23 cellular contexts compared by ENCODE assay signal in the genomic region with DNA sequence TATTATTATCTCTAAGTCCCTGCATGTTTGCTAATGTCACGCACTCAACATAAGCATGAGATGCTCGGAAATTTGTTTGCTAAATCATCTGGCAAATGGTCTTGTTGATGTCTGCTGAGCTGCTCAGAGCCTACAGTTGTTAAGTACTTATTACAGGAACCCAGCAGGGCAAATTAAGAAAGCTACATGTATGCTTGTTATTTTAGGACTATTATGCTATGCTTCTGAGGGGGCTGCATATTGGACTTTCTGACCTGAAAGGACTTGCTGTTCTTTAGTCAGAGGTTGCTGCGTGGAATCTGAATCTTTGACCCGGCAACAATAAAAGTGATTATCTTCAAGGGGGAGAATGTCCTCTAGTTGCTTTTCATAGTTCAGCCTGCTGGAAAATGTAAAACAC. TPM values are rescaled to one million over a fixed set of nuclear protein-coding genes. Genes with fewer than 3 reads are reported as not detected.
DNase-seq lines count a peak whose midpoint lies in the region; ATAC-seq, FAIRE-seq and TF ChIP-seq lines count a peak whose summit lies in the region.
"Had no signal": no experiment of that assay in that cellular context is flagged by ENCODE, and none has a peak within 500 bp of the region (broad histone marks: within the 10 kb centered on the region; RNA-seq: fewer than 3 reads in every experiment).

No MANE protein-coding gene starts in this region.

- POLR2A ChIA-PET in A549 (lab: Yijun Ruan, JAX): no interaction called here

- ATAC-seq in A549: no peak
- ATAC-seq: PC-3 had no signal

- TF ChIP-seq EP300 in A549 (IDR thresholded peaks at IDR 0.05): no peak

- H3K36me3 Mint-ChIP-seq in brain: peaks cover 8% of the 10 kb centered on the region

- H3K4me3 Mint-ChIP-seq in brain: no peak overlapping the region

- H2BK5ac ChIP-seq in mesendoderm (ENCODE audit: low read length): no peak overlapping the region

- H3K36me3 ChIP-seq in mesendoderm (ENCODE audit: control insufficient read depth, insufficient read depth, low read length): no peaks in the 10 kb centered on the region
- H3K36me3 ChIP-seq: esophagus squamous epithelium, neutrophil, vagina had no signal

- 68% methylated on average over 4 of the region's 4 CpGs for WGBS in A549 (ENCODE audit: missing lambda C conversion rate)
- WGBS in mesendoderm (ENCODE audit: extremely low coverage, insufficient coverage, low lambda C conversion rate): no CpG with 5 or more reads among the region's 4 CpGs

- H4K5ac ChIP-seq in mesendoderm (ENCODE audit: low read length): no peak overlapping the region

- FAIRE-seq in A549 (lab: Jason Lieb, UNC): no peak
- FAIRE-seq: H54, kidney had no signal

- H3K4ac ChIP-seq in mesendoderm (ENCODE audit: low read depth, low read length): no peak overlapping the region

- H3K9me3 ChIP-seq in A549: no peaks in the 10 kb centered on the region
- H3K9me3 ChIP-seq: esophagus squamous epithelium, neutrophil, vagina had no signal

- no peak overlapping the region for H2BK120ac ChIP-seq in mesendoderm (ENCODE audit: low read depth, low read length)

- H3K27ac ChIP-seq in A549 (peak overlapping the region; percentile 73 to 80), mesendoderm (ENCODE audit: low read depth, low read length) (no peak overlapping the region)
- H3K27ac ChIP-seq: esophagus squamous epithelium, neutrophil, vagina had no signal

- H3K18ac ChIP-seq in mesendoderm (ENCODE audit: low read length): no peak overlapping the region

- TF ChIP-seq CTCF in A549 (IDR thresholded peaks at IDR 0.05) (no peak), brain (conservative IDR thresholded peaks at IDR 0.05) (no peak)

- H3K4me1 Mint-ChIP-seq in brain: peaks cover 55% of the 10 kb centered on the region

- H3K9me3 Mint-ChIP-seq in brain: peaks cover 0 to 8% (median 2%) of the 10 kb centered on the region in 5 experiments

- peak overlapping the region in 3 of 5 experiments; percentile 6 to 73 (median 14) for H3K27ac Mint-ChIP-seq in brain

- CTCF ChIA-PET in A549 (lab: Yijun Ruan, JAX): interaction anchor here (0.6 kb wide), 1 partner anchor 32 kb away, joined by 3 read pairs; no protein-coding TSS in a partner anchor

- TF ChIP-seq POLR2A in A549 (IDR thresholded peaks at IDR 0.05; ENCODE audit: low read length) (no peak), erythroblast (IDR thresholded peaks at IDR 0.05; ENCODE audit: low read length) (no peak)

- H3K4me1 ChIP-seq in A549 (peaks cover 28% of the 10 kb centered on the region), mesendoderm (ENCODE audit: control insufficient read depth, low read depth, low read length) (no peaks in the 10 kb centered on the region)

- peaks cover 6% of the 10 kb centered on the region for H3K79me1 ChIP-seq in mesendoderm (ENCODE audit: low read length)

- no peaks in the 10 kb centered on the region for H3K27me3 ChIP-seq in mesendoderm (ENCODE audit: insufficient read depth, low read length, poor library complexity)
- H3K27me3 ChIP-seq: esophagus squamous epithelium, neutrophil, vagina had no signal

- H3K27me3 Mint-ChIP-seq in brain: peaks cover 7% of the 10 kb centered on the region

- DNase-seq in A549 (ENCODE audit: low read depth in 1 of 2, low spot score in 1 of 2) (no peak), NCI-H1417 treated with DMSO at 0.1 percent for 48 hours (lab: John Stamatoyannopoulos, UW) (peak; percentile 80), mesendoderm (peak; percentile 37), erythroblast (lab: John Stamatoyannopoulos, UW) (no peak), HUDEP-2 (lab: John Stamatoyannopoulos, UW; ENCODE audit: unreplicated experiment in 76 of 76) (no peak), NCI-H1048 (lab: John Stamatoyannopoulos, UW) (no peak)
- DNase-seq in effector CD8-positive, alpha-beta T cell (lab: John Stamatoyannopoulos, UW): no peak
- DNase-seq: ACHN; activated CD4-positive, alpha-beta T cell treated with anti-CD3 and anti-CD28 coated beads for 4 hours; activated gamma-delta T cell; aorta; dermis blood vessel endothelial cell; DND-41; esophagus squamous epithelium; Kasumi-1; kidney; NCI-H524; PC-3; stimulated activated CD4-positive, alpha-beta T cell treated with anti-CD3 and anti-CD28 coated beads, Interleukin-2, amount 100 ng/mL, for 24 hours had no signal

- H3K4me3 ChIP-seq in A549 (no peak overlapping the region), mesendoderm (ENCODE audit: low read length) (no peak overlapping the region)
- H3K4me3 ChIP-seq: esophagus squamous epithelium, vagina had no signal

- H3K9ac ChIP-seq in mesendoderm (ENCODE audit: low read length): no peak overlapping the region

- H3K79me2 ChIP-seq in mesendoderm (ENCODE audit: control insufficient read depth, insufficient read depth, low read length): peaks cover 5% of the 10 kb centered on the region

- no peak overlapping the region for H3K56ac ChIP-seq in mesendoderm (ENCODE audit: low read length)

- H3K23ac ChIP-seq in mesendoderm (ENCODE audit: low read length): no peak overlapping the region

- no peak for TF ChIP-seq RAD21 in A549 (conservative IDR thresholded peaks at IDR 0.05 in 1 of 2, IDR thresholded peaks at IDR 0.05 in 1 of 2)

- H3K4me2 ChIP-seq in A549 (peak overlapping the region; percentile 62; the same call in 1 of the 3 replicates), mesendoderm (ENCODE audit: low read length) (no peak overlapping the region)

- H2AK5ac ChIP-seq in mesendoderm (ENCODE audit: low read length): no peak overlapping the region

- H4K8ac ChIP-seq in mesendoderm (ENCODE audit: low read depth, low read length): no peak overlapping the region

- no peak overlapping the region for H2BK15ac ChIP-seq in mesendoderm (replicated peaks; ENCODE audit: low read depth)

TF ChIP-seq in A549, 52 proteins besides CTCF, POLR2A, EP300 and RAD21:
- TF ChIP-seq, protein P1, sequence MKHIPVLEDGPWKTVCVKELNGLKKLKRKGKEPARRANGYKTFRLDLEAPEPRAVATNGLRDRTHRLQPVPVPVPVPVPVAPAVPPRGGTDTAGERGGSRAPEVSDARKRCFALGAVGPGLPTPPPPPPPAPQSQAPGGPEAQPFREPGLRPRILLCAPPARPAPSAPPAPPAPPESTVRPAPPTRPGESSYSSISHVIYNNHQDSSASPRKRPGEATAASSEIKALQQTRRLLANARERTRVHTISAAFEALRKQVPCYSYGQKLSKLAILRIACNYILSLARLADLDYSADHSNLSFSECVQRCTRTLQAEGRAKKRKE (CRISPR knock-in tag; IDR thresholded peaks at IDR 0.05; ENCODE audit: low read depth): no peak
- no peak for TF ChIP-seq CBX8 (IDR thresholded peaks at IDR 0.05)
- TF ChIP-seq, protein P2, sequence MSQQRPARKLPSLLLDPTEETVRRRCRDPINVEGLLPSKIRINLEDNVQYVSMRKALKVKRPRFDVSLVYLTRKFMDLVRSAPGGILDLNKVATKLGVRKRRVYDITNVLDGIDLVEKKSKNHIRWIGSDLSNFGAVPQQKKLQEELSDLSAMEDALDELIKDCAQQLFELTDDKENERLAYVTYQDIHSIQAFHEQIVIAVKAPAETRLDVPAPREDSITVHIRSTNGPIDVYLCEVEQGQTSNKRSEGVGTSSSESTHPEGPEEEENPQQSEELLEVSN (IDR thresholded peaks at IDR 0.05; ENCODE audit: borderline replicate concordance, low read depth): no peak
- no peak for TF ChIP-seq HOXB13 (CRISPR knock-in tag; IDR thresholded peaks at IDR 0.05; ENCODE audit: low read depth)
- no peak for TF ChIP-seq GATA3 (IDR thresholded peaks at IDR 0.05; ENCODE audit: borderline replicate concordance)
- TF ChIP-seq, protein P3, sequence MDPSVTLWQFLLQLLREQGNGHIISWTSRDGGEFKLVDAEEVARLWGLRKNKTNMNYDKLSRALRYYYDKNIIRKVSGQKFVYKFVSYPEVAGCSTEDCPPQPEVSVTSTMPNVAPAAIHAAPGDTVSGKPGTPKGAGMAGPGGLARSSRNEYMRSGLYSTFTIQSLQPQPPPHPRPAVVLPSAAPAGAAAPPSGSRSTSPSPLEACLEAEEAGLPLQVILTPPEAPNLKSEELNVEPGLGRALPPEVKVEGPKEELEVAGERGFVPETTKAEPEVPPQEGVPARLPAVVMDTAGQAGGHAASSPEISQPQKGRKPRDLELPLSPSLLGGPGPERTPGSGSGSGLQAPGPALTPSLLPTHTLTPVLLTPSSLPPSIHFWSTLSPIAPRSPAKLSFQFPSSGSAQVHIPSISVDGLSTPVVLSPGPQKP (IDR thresholded peaks at IDR 0.05; ENCODE audit: low read depth, low read length): no peak
- TF ChIP-seq NPAS2 (CRISPR knock-in tag; IDR thresholded peaks at IDR 0.05; ENCODE audit: borderline replicate concordance): no peak
- TF ChIP-seq ZFP36 (IDR thresholded peaks at IDR 0.05; ENCODE audit: borderline replicate concordance, partially characterized antibody): no peak
- TF ChIP-seq HOXA7 (CRISPR knock-in tag; IDR thresholded peaks at IDR 0.05): no peak
- no peak for TF ChIP-seq JUNB (IDR thresholded peaks at IDR 0.05)
TF ChIP-seq in A549: peak in this region for 0.

RNA-seq across cellular contexts. Expression of a gene that starts 36.3 kb away (rescaled TPM):
- polyA plus RNA-seq in A549 (2011; rRNA removed) (2.4 and 2.6 TPM in 2 replicates), A549 (2017; fragmentation: RNase III; extraction: RNeasy Plus Mini Kit Qiagen cat#74134 plus additional on column Dnase treatment) (4.8 to 7.3 TPM (median 5.7 TPM) in 3 replicates), brain (ENCODE audit: insufficient read depth, low read depth, low replicate concordance) (18.2 TPM)
- 0.28 and 0.36 TPM in 2 replicates for polyA plus RNA-seq in A549 (2012; cell fraction: cytosol; rRNA removed)
- 1.2 and 1.7 TPM in 2 replicates for polyA plus RNA-seq in A549 (2012; cell fraction: nucleus; rRNA removed)
- 8.3 and 9.1 TPM in 2 replicates for polyA minus RNA-seq in A549 (2011; rRNA and poly(A)+ RNA removed)
- polyA plus RNA-seq in mesendoderm (2013, experiment 1 of 2): 20.7 TPM
- polyA plus RNA-seq in mesendoderm (2013, experiment 2 of 2): 20.5 TPM

Comparison
In these comparisons a context has a peak if more than half of its experiments do, and no peak if none do; other contexts are left out.
1. DNase-seq: peak in NCI-H1417 treated with DMSO at 0.1 percent for 48 hours (single experiment) and mesendoderm (single experiment); none in A549 (0 of 2), erythroblast (0 of 2), effector CD8-positive, alpha-beta T cell (single experiment), HUDEP-2 (0 of 76) and NCI-H1048 (single experiment).